ENCODE assay signal across 19 cellular contexts in the genomic region with DNA sequence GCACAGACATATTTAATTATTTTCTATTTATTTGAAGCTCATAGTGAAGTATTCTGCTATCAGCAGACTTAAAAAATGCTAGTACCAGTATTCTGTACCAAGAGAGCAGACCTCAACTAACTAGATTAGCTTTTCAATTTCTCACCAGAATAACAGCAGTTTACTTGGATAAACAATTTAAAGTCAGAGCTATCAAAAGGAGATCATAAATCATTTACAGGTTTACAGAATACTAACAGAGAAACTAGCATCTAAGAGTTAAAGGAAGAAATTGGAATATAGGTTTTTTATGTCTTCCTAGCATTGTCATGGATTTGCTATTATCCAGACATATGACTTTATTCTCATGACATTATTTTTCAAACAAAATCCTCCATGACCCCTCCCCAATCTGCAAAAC. TPM values are rescaled to one million over a fixed set of nuclear protein-coding genes. Genes with fewer than 3 reads are reported as not detected.
DNase-seq lines count a peak whose midpoint lies in the region; ATAC-seq and TF ChIP-seq lines count a peak whose summit lies in the region.
"Had no signal": no experiment of that assay in that cellular context is flagged by ENCODE, and none has a peak within 500 bp of the region (broad histone marks: within the 10 kb centered on the region; RNA-seq: fewer than 3 reads in every experiment).

No MANE protein-coding gene starts in this region.

- intact Hi-C loops in CD14-positive monocyte (cut with micrococcal nuclease): no loop called here

- ATAC-seq in HG02610 (IDR thresholded peaks at IDR 0.05; ENCODE audit: unreplicated experiment) (no peak), GM19455 (IDR thresholded peaks at IDR 0.05; ENCODE audit: unreplicated experiment) (no peak)
- ATAC-seq: body of pancreas, lower lobe of right lung had no signal

- CTCF ChIA-PET in HEK293T (lab: Yijun Ruan, JAX): interaction anchor here (0.7 kb wide), 1 partner anchor 57 kb away, joined by 3 read pairs; no protein-coding TSS in a partner anchor

- no peaks in the 10 kb centered on the region for H3K9me3 Mint-ChIP-seq in CD14-positive monocyte

- peaks cover 35% of the 10 kb centered on the region for H4K20me1 ChIP-seq in osteoblast (ENCODE audit: insufficient read depth, low read length)

- peak overlapping the region; percentile 59 to 96 for H3K27ac ChIP-seq in coronary artery
- no peak overlapping the region for H3K27ac ChIP-seq in osteoblast (ENCODE audit: low read depth, low read length)
- H3K27ac ChIP-seq: BLaER1, body of pancreas, PC-9, suprapubic skin had no signal

- POLR2A ChIA-PET in HEK293T (lab: Yijun Ruan, JAX): interaction anchor here (1.0 kb wide), 1 partner anchor 28 kb away, joined by 3 read pairs; no protein-coding TSS in a partner anchor

- H3K4me1 Mint-ChIP-seq in CD14-positive monocyte: peaks cover 48% of the 10 kb centered on the region

- H3K27me3 ChIP-seq in osteoblast (ENCODE audit: insufficient read depth, low read length): no peaks in the 10 kb centered on the region
- H3K27me3 ChIP-seq: BLaER1, body of pancreas, spleen, suprapubic skin had no signal

- no peak overlapping the region for H3K4me3 Mint-ChIP-seq in CD14-positive monocyte

- no peak overlapping the region for H2AFZ ChIP-seq in osteoblast (ENCODE audit: low read length)
- H2AFZ ChIP-seq: PC-9 had no signal

- peaks cover 12% of the 10 kb centered on the region for H3K4me1 ChIP-seq in osteoblast (ENCODE audit: insufficient read depth, low read length)

- peaks cover 6% of the 10 kb centered on the region for H3K36me3 ChIP-seq in osteoblast (ENCODE audit: insufficient read depth, low read length)
- H3K36me3 ChIP-seq: HAP-1, suprapubic skin had no signal

- H3K79me2 ChIP-seq in osteoblast (ENCODE audit: insufficient read depth, low read length): peaks cover 74% of the 10 kb centered on the region

- H3K27ac Mint-ChIP-seq in CD14-positive monocyte: peak overlapping the region in 6 of 7 donors; percentile 1 to 100 (median 88)

- H3K4me3 ChIP-seq in coronary artery (peak overlapping the region; percentile 92), osteoblast (ENCODE audit: insufficient read depth, low read length) (no peak overlapping the region)
- H3K4me3 ChIP-seq: BLaER1, body of pancreas, HAP-1, lower lobe of right lung, PC-9, spleen, suprapubic skin had no signal

- TF ChIP-seq CTCF in CD14-positive monocyte (IDR thresholded peaks at IDR 0.05) (no peak), coronary artery (IDR thresholded peaks at IDR 0.05) (no peak), osteoblast (IDR thresholded peaks at IDR 0.05; ENCODE audit: extremely low read depth, low read depth, low read length) (no peak)

- no peaks in the 10 kb centered on the region for H3K9me3 ChIP-seq in osteoblast (ENCODE audit: low read depth, low read length)
- H3K9me3 ChIP-seq: BLaER1, body of pancreas, HAP-1, lower lobe of right lung, spleen, suprapubic skin had no signal

- peaks cover 12 to 17% of the 10 kb centered on the region in 2 donors for H3K36me3 Mint-ChIP-seq in CD14-positive monocyte

- DNase-seq in CD14-positive monocyte (ENCODE audit: low spot score): no peak
- no peak for DNase-seq in HEK293T (ENCODE audit: extremely low spot score)
- no peak for DNase-seq in coronary artery (ENCODE audit: low spot score)
- DNase-seq in osteoblast (ENCODE audit: insufficient read length, low spot score, missing footprints): no peak
- no peak for DNase-seq in SHP77 treated with DMSO at 0.1 percent for 48 hours (lab: John Stamatoyannopoulos, UW)
- DNase-seq in mesenteric fat pad (ENCODE audit: low spot score): no peak
- DNase-seq: body of pancreas, Kasumi-1, lower lobe of right lung, NCI-H1436 treated with DMSO at 0.1 percent for 48 hours, NCI-H510A, occipital lobe, PC-9, spleen had no signal

- peaks cover 0 to 4% (median 0%) of the 10 kb centered on the region in 3 donors for H3K27me3 Mint-ChIP-seq in CD14-positive monocyte (ENCODE audit: low read depth in 3 of 3)

- H3K4me2 ChIP-seq in osteoblast (ENCODE audit: insufficient read depth, low read length): peak overlapping the region; percentile 2
- H3K4me2 ChIP-seq: PC-9 had no signal

TF ChIP-seq in HEK293T, 16 proteins besides CTCF, POLR2A, EP300 and RAD21:
- TF ChIP-seq TARDBP (IDR thresholded peaks at IDR 0.05): no peak
- TF ChIP-seq, protein P1, sequence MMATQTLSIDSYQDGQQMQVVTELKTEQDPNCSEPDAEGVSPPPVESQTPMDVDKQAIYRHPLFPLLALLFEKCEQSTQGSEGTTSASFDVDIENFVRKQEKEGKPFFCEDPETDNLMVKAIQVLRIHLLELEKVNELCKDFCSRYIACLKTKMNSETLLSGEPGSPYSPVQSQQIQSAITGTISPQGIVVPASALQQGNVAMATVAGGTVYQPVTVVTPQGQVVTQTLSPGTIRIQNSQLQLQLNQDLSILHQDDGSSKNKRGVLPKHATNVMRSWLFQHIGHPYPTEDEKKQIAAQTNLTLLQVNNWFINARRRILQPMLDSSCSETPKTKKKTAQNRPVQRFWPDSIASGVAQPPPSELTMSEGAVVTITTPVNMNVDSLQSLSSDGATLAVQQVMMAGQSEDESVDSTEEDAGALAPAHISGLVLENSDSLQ (IDR thresholded peaks at IDR 0.05): peak; percentile 62

RNA-seq across cellular contexts. Expression of a gene that starts 3.4 kb away (rescaled TPM):
- 10 to 100 TPM; 63.2 to 65.5 TPM for polyA plus RNA-seq in CD14-positive monocyte
- total RNA-seq in osteoblast (55.7 and 61.6 TPM in 2 replicates), mesenteric fat pad (44.2 TPM)

RNA-seq across cellular contexts. Expression of a gene that starts 33.3 kb away (rescaled TPM):
- polyA plus RNA-seq in CD14-positive monocyte: 10 to 100 TPM; 56.0 to 61.0 TPM
- total RNA-seq in osteoblast (43.6 and 48.1 TPM in 2 replicates), mesenteric fat pad (44.5 TPM)
